ENCODE assay signal across 18 cellular contexts in the genomic region with DNA sequence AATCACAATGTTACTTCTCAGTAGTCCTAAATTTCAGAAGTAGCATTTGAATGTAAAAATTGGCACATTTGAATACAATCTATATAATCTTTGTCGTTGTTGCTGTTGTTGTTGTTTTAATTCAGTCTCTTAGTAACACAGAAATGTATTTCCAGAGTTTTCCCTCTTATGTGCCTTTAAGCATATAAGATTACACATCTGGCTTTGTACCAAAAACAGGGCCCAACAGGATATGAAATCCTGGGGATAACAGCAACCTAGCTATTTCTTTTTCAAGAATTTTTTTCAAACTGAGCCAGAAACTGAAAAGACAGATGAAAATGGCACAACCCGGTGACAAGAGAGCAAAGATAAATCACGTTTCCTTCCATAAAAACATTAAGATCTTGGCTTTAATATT.
"Had no signal": no experiment of that assay in that cellular context is flagged by ENCODE, and none has a peak within 500 bp of the region (broad histone marks: within the 10 kb centered on the region; RNA-seq: fewer than 3 reads in every experiment).

No MANE protein-coding gene starts in this region.

- ATAC-seq: activated naive CD8-positive, alpha-beta T cell treated with anti-CD3 and anti-CD28 coated beads, Interleukin-2, amount 50 U/mL, for 24 hours; left colon; natural killer cell treated with Interleukin-12 subunit alpha and Interleukin-12 subunit beta and Interleukin-15 and Interleukin-18, amount 100 ng/mL, for 72 hours; psoas muscle; sciatic nerve had no signal

- H3K4me3 ChIP-seq: esophagus muscularis mucosa, psoas muscle, spleen had no signal

- FAIRE-seq: astrocyte, colon had no signal

- H3K9me3 ChIP-seq: esophagus muscularis mucosa, psoas muscle, spleen had no signal

- H3K27ac ChIP-seq: esophagus muscularis mucosa, psoas muscle, spleen had no signal

- H3K4me1 ChIP-seq: psoas muscle, spleen had no signal

- DNase-seq: activated B cell treated with CpG ODN at 0.5 μM for 24 hours; activated CD4-positive, alpha-beta T cell treated with anti-CD3 and anti-CD28 coated beads, Interleukin-2, amount 10 ng/mL, durations not matched to agents 24 days and 14 days; activated naive CD4-positive, alpha-beta T cell; activated naive CD8-positive, alpha-beta T cell treated with anti-CD3 and anti-CD28 coated beads, Interleukin-2, amount 50 U/mL, for 24 hours; glutamatergic neuron; left colon; occipital lobe; psoas muscle; spleen; stimulated activated CD4-positive, alpha-beta T cell treated with anti-CD3 and anti-CD28 coated beads, Interleukin-2, amount 100 ng/mL, for 24 hours; stimulated activated naive CD4-positive, alpha-beta T cell; substantia nigra; trophoblast cell had no signal

- H3K27me3 ChIP-seq: esophagus muscularis mucosa, spleen had no signal

- H3K36me3 ChIP-seq: esophagus muscularis mucosa, spleen had no signal
